ENCODE assay signal across 1 cellular context in genomic region chr16:27321013-27321960, GRCh38.
TF ChIP-seq lines count a peak whose summit lies in the region.

No MANE protein-coding gene starts in this region.

TF ChIP-seq in SK-N-SH, 30 proteins besides CTCF, POLR2A, EP300 and RAD21 (continued from another document):
- no peak for TF ChIP-seq IRF3 (IDR thresholded peaks at IDR 0.05; ENCODE audit: low read depth, low read length)
- TF ChIP-seq MAX (IDR thresholded peaks at IDR 0.05; ENCODE audit: low read depth): no peak
- no peak for TF ChIP-seq NRF1 (IDR thresholded peaks at IDR 0.05; ENCODE audit: low read depth, low read length)
- no peak for TF ChIP-seq MXI1 (IDR thresholded peaks at IDR 0.05; ENCODE audit: low read depth, low read length)
- no peak for TF ChIP-seq RCOR1 (IDR thresholded peaks at IDR 0.05; ENCODE audit: low read length)
- no peak for TF ChIP-seq USF2 (IDR thresholded peaks at IDR 0.05; ENCODE audit: borderline replicate concordance, low read depth, low read length)
- no peak for TF ChIP-seq RFX5 (IDR thresholded peaks at IDR 0.05; ENCODE audit: low read length)
- TF ChIP-seq TCF12 (IDR thresholded peaks at IDR 0.05): no peak
- no peak for TF ChIP-seq TEAD4 (IDR thresholded peaks at IDR 0.05; ENCODE audit: borderline replicate concordance, insufficient read depth)
- no peak for TF ChIP-seq RXRA (IDR thresholded peaks at IDR 0.05; ENCODE audit: borderline replicate concordance, low read depth)
- no peak for TF ChIP-seq GABPA (IDR thresholded peaks at IDR 0.05; ENCODE audit: low read depth)
